In genomic region chr2:237791977-237792727, GRCh38 we compare ENCODE assay signal across 1 cellular context.
A peak's percentile ranks its signal among the peaks of the same experiment; 100 is the strongest.
TF ChIP-seq lines count a peak whose summit lies in the region.

No MANE protein-coding gene starts in this region.

TF ChIP-seq in HepG2, 621 proteins besides CTCF, POLR2A, EP300 and RAD21 (continued from another document):
- TF ChIP-seq RFX1 (IDR thresholded peaks at IDR 0.05) (peak; percentile 60), CENPT (CRISPR knock-in tag; IDR thresholded peaks at IDR 0.05; ENCODE audit: low read depth) (no peak), ZBTB33 (CRISPR knock-in tag; IDR thresholded peaks at IDR 0.05) (0 out of 2 replicates have a peak, but pooled peaks have one; percentile 8), CEBPG (CRISPR knock-in tag; IDR thresholded peaks at IDR 0.05) (no peak), MAX (IDR thresholded peaks at IDR 0.05) (peak; percentile 66; the same call in 1 of the 2 replicates), ZNF709 (CRISPR knock-in tag; IDR thresholded peaks at IDR 0.05) (no peak), ZNF619 (CRISPR knock-in tag; IDR thresholded peaks at IDR 0.05) (no peak), SRF (IDR thresholded peaks at IDR 0.05; ENCODE audit: low read depth, low read length) (no peak), SOX6 (IDR thresholded peaks at IDR 0.05) (no peak), SOX6 (CRISPR knock-in tag; IDR thresholded peaks at IDR 0.05) (0 out of 2 replicates have a peak, but pooled peaks have one; percentile 18), HMGXB4 (CRISPR knock-in tag; IDR thresholded peaks at IDR 0.05; ENCODE audit: borderline replicate concordance in 1 of 2, low read depth in 1 of 2) (peak; percentile 7 to 53; a peak in 1 of 4 replicates), ZNF580 (CRISPR knock-in tag; IDR thresholded peaks at IDR 0.05; ENCODE audit: borderline replicate concordance, low read depth) (peak; percentile 61; the same call in 1 of the 2 replicates), HMG20B (CRISPR knock-in tag; conservative IDR thresholded peaks at IDR 0.05) (no peak), ZKSCAN8 (CRISPR knock-in tag; IDR thresholded peaks at IDR 0.05; ENCODE audit: borderline replicate concordance) (no peak), YEATS4 (CRISPR knock-in tag; IDR thresholded peaks at IDR 0.05; ENCODE audit: borderline replicate concordance) (no peak), TEAD3 (CRISPR knock-in tag; optimal IDR thresholded peaks at IDR 0.05; ENCODE audit: borderline replicate concordance) (peak; percentile 88), HOXA3 (CRISPR knock-in tag; IDR thresholded peaks at IDR 0.05) (peak; percentile 47; the same call in 1 of the 2 replicates), GPN1 (CRISPR knock-in tag; IDR thresholded peaks at IDR 0.05; ENCODE audit: borderline replicate concordance) (no peak), RXRB (CRISPR knock-in tag; IDR thresholded peaks at IDR 0.05; ENCODE audit: borderline replicate concordance) (peak; percentile 29; the same call in 1 of the 2 replicates), POLR2AphosphoS5 (IDR thresholded peaks at IDR 0.05; ENCODE audit: low read depth, low read length) (no peak), NR2F6 (IDR thresholded peaks at IDR 0.05) (no peak), NR2F6 (CRISPR knock-in tag; IDR thresholded peaks at IDR 0.05) (0 out of 2 replicates have a peak, but pooled peaks have one; percentile 23), ATF5 (CRISPR knock-in tag; IDR thresholded peaks at IDR 0.05; ENCODE audit: low read depth) (no peak), FOXC1 (CRISPR knock-in tag; IDR thresholded peaks at IDR 0.05; ENCODE audit: borderline replicate concordance) (no peak)
TF ChIP-seq in HepG2: peak in this region for 67.
